Comparison of ENCODE assay signal across 15 cellular contexts in the genomic region with DNA sequence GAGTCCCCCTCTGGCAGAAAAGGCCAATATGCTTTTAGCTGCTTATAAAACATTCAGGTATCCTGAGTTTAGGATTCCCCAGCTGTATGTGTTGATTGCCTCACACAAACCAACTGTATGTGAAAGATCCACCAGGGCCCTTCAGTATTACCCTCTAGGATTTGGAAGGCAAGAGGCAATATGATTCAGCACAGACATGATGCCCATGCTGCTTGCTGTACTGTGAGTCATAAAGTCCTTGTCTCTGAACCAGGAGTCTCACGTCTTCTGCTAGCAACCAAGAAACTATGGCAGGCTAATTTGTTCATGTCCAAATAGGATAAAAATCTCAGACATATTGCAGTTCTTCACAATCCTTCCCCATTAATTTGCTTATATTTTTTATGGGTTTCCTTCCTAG.
"Had no signal": no experiment of that assay in that cellular context is flagged by ENCODE, and none has a peak within 500 bp of the region (broad histone marks: within the 10 kb centered on the region; RNA-seq: fewer than 3 reads in every experiment).

No MANE protein-coding gene starts in this region.

- H3K27me3 ChIP-seq: left lung, tibial nerve had no signal

- DNase-seq: activated CD4-positive, alpha-beta T cell treated with anti-CD3 and anti-CD28 coated beads for 36 hours; activated CD8-positive, alpha-beta memory T cell treated with anti-CD3 and anti-CD28 coated beads, Interleukin-2, amount 50 U/mL, for 4 hours; activated CD8-positive, alpha-beta T cell treated with anti-CD3 and anti-CD28 coated beads for 36 hours; activated gamma-delta T cell treated with Interleukin-2 at 50 U/mL for 16 hours; activated naive CD8-positive, alpha-beta T cell treated with anti-CD3 and anti-CD28 coated beads for 36 hours; activated T-cell treated with anti-CD3 and anti-CD28 coated beads, Interleukin-2, amount 50 U/mL, for 72 hours; cortex of kidney; effector memory CD4-positive, alpha-beta T cell; left lung; nucleus accumbens; right cardiac atrium; T-cell; T1000; WERI-Rb-1 had no signal

- H3K27ac ChIP-seq: left lung, tibial nerve, WERI-Rb-1 had no signal

- H3K4me1 ChIP-seq: left lung, tibial nerve had no signal

- H3K36me3 ChIP-seq: left lung, tibial nerve, WERI-Rb-1 had no signal

- H3K4me3 ChIP-seq: left lung, tibial nerve had no signal
